ENCODE assay signal across 9 cellular contexts in genomic region chr19:38267780-38268430, GRCh38. TPM values are rescaled to one million over a fixed set of nuclear protein-coding genes. Genes with fewer than 3 reads are reported as not detected.
DNase-seq lines count a peak whose midpoint lies in the region; ATAC-seq, FAIRE-seq and TF ChIP-seq lines count a peak whose summit lies in the region.
"Had no signal": no experiment of that assay in that cellular context is flagged by ENCODE, and none has a peak within 500 bp of the region (broad histone marks: within the 10 kb centered on the region; RNA-seq: fewer than 3 reads in every experiment).

No MANE protein-coding gene starts in this region.

- H3K27ac Mint-ChIP-seq in stimulated activated memory B cell treated with anti-CD40 and anti-IgM and Interleukin-4, amounts not matched to agents 10 μg/mL and 1 μg/mL and 100 μg/mL, for 72 hours, result peak overlapping the region; percentile 37
- H3K27ac Mint-ChIP-seq in activated naive CD4-positive, alpha-beta T cell treated with anti-CD3 and anti-CD28 coated beads, Interleukin-2, amount 50 U/mL, for 72 hours, result peak overlapping the region in 1 of 2 donors; percentile 33

- peaks cover 40% of the 10 kb centered on the region for H3K36me3 Mint-ChIP-seq in stimulated activated memory B cell treated with anti-CD40 and anti-IgM and Interleukin-4, amounts not matched to agents 10 μg/mL and 1 μg/mL and 100 μg/mL, for 72 hours
- peaks cover 5 to 10% of the 10 kb centered on the region in 2 donors for H3K36me3 Mint-ChIP-seq in activated naive CD4-positive, alpha-beta T cell treated with anti-CD3 and anti-CD28 coated beads, Interleukin-2, amount 50 U/mL, for 72 hours

- no peaks in the 10 kb centered on the region for H3K9me3 Mint-ChIP-seq in stimulated activated memory B cell treated with anti-CD40 and anti-IgM and Interleukin-4, amounts not matched to agents 10 μg/mL and 1 μg/mL and 100 μg/mL, for 72 hours
- no peaks in the 10 kb centered on the region for H3K9me3 Mint-ChIP-seq in activated naive CD4-positive, alpha-beta T cell treated with anti-CD3 and anti-CD28 coated beads, Interleukin-2, amount 50 U/mL, for 72 hours

- H3K9me3 ChIP-seq in WERI-Rb-1 (ENCODE audit: severe bottlenecking), result no peaks in the 10 kb centered on the region

- peak overlapping the region; percentile 87 for H3K27ac ChIP-seq in WERI-Rb-1

- intact Hi-C loops in left colon (cut with DNase I, micrococcal nuclease), result no loop called here

- H3K4me3 ChIP-seq in WERI-Rb-1 (ENCODE audit: low read depth, low read length), result no peak overlapping the region

- ATAC-seq in left colon, result peak; percentile 1
- ATAC-seq in stimulated activated memory B cell treated with anti-CD40 and anti-IgM and Interleukin-4, amounts not matched to agents 10 μg/mL and 1 μg/mL and 100 μg/mL, for 72 hours, result no peak
- ATAC-seq in activated naive CD4-positive, alpha-beta T cell treated with anti-CD3 and anti-CD28 coated beads, Interleukin-2, amount 50 U/mL, for 72 hours, result no peak

- H3K4me3 Mint-ChIP-seq in stimulated activated memory B cell treated with anti-CD40 and anti-IgM and Interleukin-4, amounts not matched to agents 10 μg/mL and 1 μg/mL and 100 μg/mL, for 72 hours, result peak overlapping the region; percentile 68

- peak; percentile 42 for FAIRE-seq in HTR-8/SVneo (lab: Jason Lieb, UNC)

- no peaks in the 10 kb centered on the region for H3K36me3 ChIP-seq in WERI-Rb-1

- DNase-seq in HTR-8/SVneo (ENCODE audit: insufficient read length, low spot score) (no peak), WERI-Rb-1 (peak; percentile 61), left colon (peak; percentile 48 to 68), NCI-H526 treated with DMSO at 0.1 percent for 48 hours (lab: John Stamatoyannopoulos, UW) (no peak), NCI-H345 treated with DMSO at 0.1 percent for 48 hours (lab: John Stamatoyannopoulos, UW; ENCODE audit: unreplicated experiment) (no peak), NCI-H345 (lab: John Stamatoyannopoulos, UW) (no peak)
- no peak for DNase-seq in activated naive CD4-positive, alpha-beta T cell treated with anti-CD3 and anti-CD28 coated beads, Interleukin-2, amount 50 U/mL, for 72 hours (ENCODE audit: low spot score in 2 of 2)
- DNase-seq: activated CD4-positive, alpha-beta T cell treated with anti-CD3 and anti-CD28 coated beads, Interleukin-2, amount 50 U/mL, for 1 hour had no signal

- no peaks in the 10 kb centered on the region for H3K27me3 Mint-ChIP-seq in stimulated activated memory B cell treated with anti-CD40 and anti-IgM and Interleukin-4, amounts not matched to agents 10 μg/mL and 1 μg/mL and 100 μg/mL, for 72 hours

- TF ChIP-seq CTCF in WERI-Rb-1 (IDR thresholded peaks at IDR 0.05; ENCODE audit: low read depth, low read length), result no peak

- no peaks in the 10 kb centered on the region for H3K27me3 ChIP-seq in WERI-Rb-1 (ENCODE audit: insufficient read depth, low read depth, severe bottlenecking)

- H3K4me1 Mint-ChIP-seq in stimulated activated memory B cell treated with anti-CD40 and anti-IgM and Interleukin-4, amounts not matched to agents 10 μg/mL and 1 μg/mL and 100 μg/mL, for 72 hours, result peaks cover 82% of the 10 kb centered on the region

RNA-seq across cellular contexts. Expression of gene SPINT2, which starts 3.5 kb away (rescaled TPM):
- 100 to 1,000 TPM; 852 to 964 TPM for total RNA-seq in left colon
- 100 to 1,000 TPM in 1 of 2 donors, 10 to 100 TPM in 1; 43.0 to 101 TPM for total RNA-seq in activated naive CD4-positive, alpha-beta T cell treated with anti-CD3 and anti-CD28 coated beads, Interleukin-2, amount 50 U/mL, for 72 hours

RNA-seq across cellular contexts. Expression of gene PPP1R14A, which starts 11.7 kb away (rescaled TPM):
- 10 to 100 TPM in 1 of 2 donors, 1 to 10 TPM in 1; 7.1 to 38.3 TPM for total RNA-seq in left colon
- total RNA-seq in activated naive CD4-positive, alpha-beta T cell treated with anti-CD3 and anti-CD28 coated beads, Interleukin-2, amount 50 U/mL, for 72 hours, result under 1 TPM; 0.46 to 0.74 TPM

RNA-seq across cellular contexts. Expression of gene C19orf33, which starts 36.1 kb away (rescaled TPM):
- 100 to 1,000 TPM; 276 to 333 TPM for total RNA-seq in left colon
- not detected for total RNA-seq in activated naive CD4-positive, alpha-beta T cell treated with anti-CD3 and anti-CD28 coated beads, Interleukin-2, amount 50 U/mL, for 72 hours

RNA-seq across cellular contexts. Expression of gene DPF1, which starts 43.9 kb away (rescaled TPM):
- total RNA-seq in left colon, result not detected
- total RNA-seq in activated naive CD4-positive, alpha-beta T cell treated with anti-CD3 and anti-CD28 coated beads, Interleukin-2, amount 50 U/mL, for 72 hours, result 1 to 10 TPM in 1 of 2 donors, not detected in 1; 2.1 TPM

RNA-seq across cellular contexts. Expression of gene YIF1B, which starts 47.8 kb away (rescaled TPM):
- total RNA-seq in left colon, result 10 to 100 TPM; 24.1 to 27.6 TPM
- total RNA-seq in activated naive CD4-positive, alpha-beta T cell treated with anti-CD3 and anti-CD28 coated beads, Interleukin-2, amount 50 U/mL, for 72 hours, result 10 to 100 TPM; 82.1 to 90.0 TPM

Comparison
In these comparisons a context has a peak if more than half of its experiments do, and no peak if none do; other contexts are left out.
1. DNase-seq: peak in WERI-Rb-1 (single experiment) and left colon (2 of 2); none in HTR-8/SVneo (single experiment), NCI-H526 treated with DMSO at 0.1 percent for 48 hours (single experiment), NCI-H345 treated with DMSO at 0.1 percent for 48 hours (single experiment), NCI-H345 (single experiment) and activated naive CD4-positive, alpha-beta T cell treated with anti-CD3 and anti-CD28 coated beads, Interleukin-2, amount 50 U/mL, for 72 hours (0 of 2).
2. RNA of gene SPINT2, which starts 3.5 kb away (total RNA-seq): 852 to 964 TPM in left colon; 43.0 to 101 TPM in activated naive CD4-positive, alpha-beta T cell treated with anti-CD3 and anti-CD28 coated beads, Interleukin-2, amount 50 U/mL, for 72 hours; every median in the first group is over 4 times any median in the second.
3. RNA of gene PPP1R14A, which starts 11.7 kb away (total RNA-seq): 7.1 to 38.3 TPM in left colon; 0.46 to 0.74 TPM in activated naive CD4-positive, alpha-beta T cell treated with anti-CD3 and anti-CD28 coated beads, Interleukin-2, amount 50 U/mL, for 72 hours; every median in the first group is over 4 times any median in the second.
4. RNA of gene C19orf33, which starts 36.1 kb away (total RNA-seq): 276 to 333 TPM in left colon; not detected in activated naive CD4-positive, alpha-beta T cell treated with anti-CD3 and anti-CD28 coated beads, Interleukin-2, amount 50 U/mL, for 72 hours; every median in the first group is over 100 times any median in the second.